7 cellular contexts compared by ENCODE assay signal in the genomic region with DNA sequence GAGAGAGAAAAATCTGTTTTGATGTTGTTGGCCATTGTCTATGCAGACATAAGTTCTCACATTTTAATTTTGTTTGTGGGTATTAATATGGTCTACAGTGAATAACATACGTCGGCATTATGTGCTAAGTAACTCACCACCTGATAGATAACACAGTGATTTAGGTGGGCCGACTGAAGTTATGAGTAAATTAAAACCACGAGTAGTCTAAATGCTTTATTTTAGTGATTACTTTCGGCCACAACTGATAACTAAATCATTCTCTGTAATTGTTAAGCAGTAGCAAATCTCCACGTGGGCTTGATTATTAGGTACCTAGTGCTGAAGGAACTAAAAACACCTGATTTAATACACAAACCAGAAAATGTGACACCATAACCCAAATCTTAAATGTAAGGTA. TPM values are rescaled to one million over a fixed set of nuclear protein-coding genes. Genes with fewer than 3 reads are reported as not detected.
A peak's percentile ranks its signal among the peaks of the same experiment; 100 is the strongest.
DNase-seq lines count a peak whose midpoint lies in the region; ATAC-seq and TF ChIP-seq lines count a peak whose summit lies in the region.

No MANE protein-coding gene starts in this region.

- POLR2A ChIA-PET in HCT116 (lab: Charles Lee), result no interaction called here

- DNase-seq in HCT116 (ENCODE audit: low read depth, low spot score) (no peak), foreskin keratinocyte (peak in 1 of 2 donors; percentile 15), smooth muscle cell (lab: John Stamatoyannopoulos, UW; ENCODE audit: unreplicated experiment) (no peak), caudate nucleus (lab: John Stamatoyannopoulos, UW) (no peak)
- DNase-seq in T-helper 2 cell treated with Interferon-gamma antibody and Interleukin-4, amounts not matched to agents 5 μg/mL and 100 μg/mL, for 36 hours (ENCODE audit: low spot score), result no peak

- H3K9me3 Mint-ChIP-seq in T-helper 2 cell treated with Interferon-gamma antibody and Interleukin-4, amounts not matched to agents 5 μg/mL and 100 μg/mL, for 36 hours, result no peaks in the 10 kb centered on the region

- peaks cover 22% of the 10 kb centered on the region for H3K79me2 ChIP-seq in HCT116 (ENCODE audit: insufficient read depth, low read length)
- peaks cover 42% of the 10 kb centered on the region for H3K79me2 ChIP-seq in smooth muscle cell (ENCODE audit: low read depth)

- TF ChIP-seq RAD21 in HCT116 (IDR thresholded peaks at IDR 0.05; ENCODE audit: low read depth), result no peak

- no peaks in the 10 kb centered on the region for H3K9me3 ChIP-seq in HCT116 (ENCODE audit: control insufficient read depth in 1 of 2, insufficient read depth in 1 of 2, low read depth in 1 of 2, low read length in 2 of 2)
- H3K9me3 ChIP-seq in smooth muscle cell (replicated peaks; ENCODE audit: low read depth), result no peaks in the 10 kb centered on the region

- no peaks in the 10 kb centered on the region for H3K27me3 Mint-ChIP-seq in T-helper 2 cell treated with Interferon-gamma antibody and Interleukin-4, amounts not matched to agents 5 μg/mL and 100 μg/mL, for 36 hours (ENCODE audit: low read depth)

- peak overlapping the region; percentile 89 for H3K4me3 Mint-ChIP-seq in T-helper 2 cell treated with Interferon-gamma antibody and Interleukin-4, amounts not matched to agents 5 μg/mL and 100 μg/mL, for 36 hours

- peak overlapping the region; percentile 68 to 75 for H3K4me3 ChIP-seq in HCT116 (replicated peaks in 1 of 2; ENCODE audit: low read depth in 1 of 2, low read length in 2 of 2)
- H3K4me3 ChIP-seq in smooth muscle cell, result peak overlapping the region; percentile 92

- H3K36me3 ChIP-seq in HCT116 (ENCODE audit: control insufficient read depth in 1 of 2, insufficient read depth in 2 of 2, low read length in 2 of 2) (no peaks in the 10 kb centered on the region), smooth muscle cell (ENCODE audit: low read depth) (no peaks in the 10 kb centered on the region)

- H3K4me2 ChIP-seq in HCT116 (ENCODE audit: low read length) (peak overlapping the region; percentile 94), smooth muscle cell (peak overlapping the region; percentile 93)

- peak overlapping the region; percentile 73; the same call in 1 of the 2 replicates for H3K27ac ChIP-seq in HCT116 (ENCODE audit: low read depth, low read length)
- H3K27ac ChIP-seq in foreskin keratinocyte, result peak overlapping the region; percentile 36
- H3K27ac ChIP-seq in smooth muscle cell (ENCODE audit: low read depth), result peak overlapping the region; percentile 55
- H3K27ac ChIP-seq in caudate nucleus (ENCODE audit: low read depth, low read length), result no peak overlapping the region

- peaks cover 35% of the 10 kb centered on the region for H3K4me1 Mint-ChIP-seq in T-helper 2 cell treated with Interferon-gamma antibody and Interleukin-4, amounts not matched to agents 5 μg/mL and 100 μg/mL, for 36 hours (ENCODE audit: low read depth)

- no peaks in the 10 kb centered on the region for H4K20me1 ChIP-seq in HCT116 (ENCODE audit: insufficient read depth)
- peaks cover 7% of the 10 kb centered on the region for H4K20me1 ChIP-seq in smooth muscle cell (ENCODE audit: low read depth)

- BruUV-seq in HCT116 (replicated peaks; lab: Mats Ljungman, UMichigan), result no TSS peak

- H3K9ac ChIP-seq in HCT116 (ENCODE audit: low read length) (peak overlapping the region; percentile 60), smooth muscle cell (ENCODE audit: low read depth) (peak overlapping the region; percentile 83)

- intact Hi-C loops in HCT116 (cut with micrococcal nuclease), result loop anchor here (10.0 kb wide), 1 partner anchor 356 kb away; no protein-coding TSS in a partner anchor

- H3F3A ChIP-seq in smooth muscle cell (ENCODE audit: low read depth), result no peaks in the 10 kb centered on the region

- H2AFZ ChIP-seq in HCT116 (ENCODE audit: low read depth, low read length, poor library complexity, severe bottlenecking), result peak overlapping the region; percentile 97
- H2AFZ ChIP-seq in smooth muscle cell (ENCODE audit: low read depth), result peak overlapping the region; percentile 92

- RAD21 ChIA-PET in HCT116 (lab: Charles Lee; ENCODE audit: low non-redundant PET in 1 of 2, low total read pairs in 2 of 2, uncharacterized antibody in 2 of 2, unreplicated experiment in 2 of 2), result interaction anchor here in 1 of 2 experiments (1.9 kb wide), 1 partner anchor 146 kb away, joined by 4 read pairs; no protein-coding TSS in a partner anchor

- CTCF ChIA-PET in HCT116 (lab: Charles Lee), result interaction anchor here (4.0 to 4.3 kb wide), 2 partner anchors 444 to 467 kb away, joined by 22 to 120 read pairs; partner anchors contain the start of gene PRSS35

- peak overlapping the region; percentile 32 for H3K27ac Mint-ChIP-seq in T-helper 2 cell treated with Interferon-gamma antibody and Interleukin-4, amounts not matched to agents 5 μg/mL and 100 μg/mL, for 36 hours

- H3K4me1 ChIP-seq in HCT116 (ENCODE audit: control insufficient read depth in 1 of 2, insufficient read depth in 2 of 2, low read length in 2 of 2) (peaks cover 2 to 23% of the 10 kb centered on the region in 2 experiments; a peak in 3 of 4 replicates), foreskin keratinocyte (peaks cover 33% of the 10 kb centered on the region), smooth muscle cell (ENCODE audit: low read depth) (peaks cover 32% of the 10 kb centered on the region)

- no peaks in the 10 kb centered on the region for H3K36me3 Mint-ChIP-seq in T-helper 2 cell treated with Interferon-gamma antibody and Interleukin-4, amounts not matched to agents 5 μg/mL and 100 μg/mL, for 36 hours (ENCODE audit: low read depth)

- 45% methylated on average over 6 of the region's 6 CpGs for WGBS in smooth muscle cell (ENCODE audit: low lambda C conversion rate)

- TF ChIP-seq POLR2A in HCT116 (IDR thresholded peaks at IDR 0.05; ENCODE audit: borderline replicate concordance, extremely low read depth, insufficient read depth, insufficient read length), result no peak

- H3K27me3 ChIP-seq in HCT116 (ENCODE audit: insufficient read depth, low read length), result no peaks in the 10 kb centered on the region
- no peaks in the 10 kb centered on the region for H3K27me3 ChIP-seq in foreskin keratinocyte
- H3K27me3 ChIP-seq in smooth muscle cell (ENCODE audit: low read depth), result no peaks in the 10 kb centered on the region

- TF ChIP-seq CTCF in HCT116 (IDR thresholded peaks at IDR 0.05 in 2 of 3, conservative IDR thresholded peaks at IDR 0.05 in 1 of 3; ENCODE audit: borderline replicate concordance in 1 of 3, insufficient read depth in 1 of 3, low read depth in 2 of 3, low read length in 2 of 3) (no peak), foreskin keratinocyte (conservative IDR thresholded peaks at IDR 0.05) (no peak), smooth muscle cell (IDR thresholded peaks at IDR 0.05; ENCODE audit: borderline replicate concordance, insufficient read depth, poor library complexity, severe bottlenecking) (no peak)

- ATAC-seq in HCT116, result no peak
- ATAC-seq in foreskin keratinocyte, result no peak
- ATAC-seq in HG03457 (IDR thresholded peaks at IDR 0.05; ENCODE audit: unreplicated experiment), result no peak
- ATAC-seq in HG03045 (IDR thresholded peaks at IDR 0.05; ENCODE audit: unreplicated experiment), result no peak

- H3K9me2 ChIP-seq in HCT116 (ENCODE audit: insufficient read depth), result no peaks in the 10 kb centered on the region

TF ChIP-seq in HCT116, 20 proteins besides CTCF, POLR2A, EP300 and RAD21 (continues in another document):
- no peak for TF ChIP-seq REST (IDR thresholded peaks at IDR 0.05; ENCODE audit: low read depth)
- TF ChIP-seq YY1 (IDR thresholded peaks at IDR 0.05; ENCODE audit: extremely low read depth, insufficient replicate concordance, low read depth, low read length), result no peak
- TF ChIP-seq SIN3A (IDR thresholded peaks at IDR 0.05; ENCODE audit: low read depth), result no peak

RNA-seq across cellular contexts. Expression of gene DOP1A, which starts 1.2 kb away (rescaled TPM):
- 7.1 TPM for total RNA-seq in HCT116 (2021; ENCODE audit: unreplicated experiment)
- 1.8 and 1.9 TPM in 2 replicates for polyA plus RNA-seq in HCT116 (2012)
- 13.0 and 14.0 TPM in 2 replicates for total RNA-seq in foreskin keratinocyte
- polyA plus RNA-seq in foreskin keratinocyte, result 1.7 and 2.4 TPM in 2 replicates
- total RNA-seq in smooth muscle cell, result 11.0 and 14.3 TPM in 2 replicates
- polyA plus RNA-seq in smooth muscle cell, result 0.93 and 1.4 TPM in 2 replicates

RNA-seq across cellular contexts. Expression of gene UBE3D, which starts 3.0 kb away (rescaled TPM):
- total RNA-seq in HCT116 (2021; ENCODE audit: unreplicated experiment) (9.0 TPM), foreskin keratinocyte (5.3 TPM in 2 replicates), smooth muscle cell (6.1 and 7.5 TPM in 2 replicates)
- 1.9 and 2.9 TPM in 2 replicates for polyA plus RNA-seq in HCT116 (2012)
- polyA plus RNA-seq in foreskin keratinocyte (3.4 and 4.2 TPM in 2 replicates), smooth muscle cell (2.1 and 3.9 TPM in 2 replicates)
